30 cellular contexts compared by ENCODE assay signal in the genomic region with DNA sequence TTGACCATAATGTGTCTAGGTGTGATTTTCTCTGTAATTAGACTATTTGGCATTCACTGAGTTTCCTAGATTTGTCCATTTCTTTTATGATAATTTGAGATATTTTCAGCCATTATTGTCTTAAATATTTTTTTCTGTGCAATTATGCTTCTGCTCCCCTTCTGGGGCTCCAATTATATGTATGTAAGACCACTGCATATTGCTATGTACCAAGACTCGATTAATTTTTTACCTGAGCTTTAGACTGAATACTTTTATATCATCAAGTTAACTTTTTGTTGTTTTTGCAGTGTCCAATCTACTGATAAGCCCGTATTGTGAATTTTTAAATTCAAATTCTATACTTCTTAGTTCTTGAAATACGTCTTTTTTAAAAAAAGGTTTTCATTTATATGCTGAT.
"Had no signal": no experiment of that assay in that cellular context is flagged by ENCODE, and none has a peak within 500 bp of the region (broad histone marks: within the 10 kb centered on the region; RNA-seq: fewer than 3 reads in every experiment).

No MANE protein-coding gene starts in this region.

- H3K9me3 ChIP-seq: adrenal gland, ascending aorta, body of pancreas, breast epithelium had no signal

- H3K4me3 ChIP-seq: adrenal gland, ascending aorta, body of pancreas, breast epithelium, cardiac muscle cell had no signal

- H3K27ac ChIP-seq: ascending aorta, body of pancreas, brain microvascular endothelial cell, breast epithelium, cardiac muscle cell had no signal

- H3K36me3 ChIP-seq: adrenal gland, ascending aorta, brain microvascular endothelial cell, breast epithelium, cardiac muscle cell had no signal

- FAIRE-seq: astrocyte, bronchial epithelial cell had no signal

- DNase-seq: activated effector memory CD4-positive, alpha-beta T cell treated with anti-CD3 and anti-CD28 coated beads, Interleukin-2, amount 50 U/mL, for 16 hours; activated effector memory CD4-positive, alpha-beta T cell treated with Interleukin-2 at 50 U/mL for 16 hours; activated gamma-delta T cell; activated gamma-delta T cell treated with Interleukin-2 at 50 U/mL for 16 hours; activated naive CD4-positive, alpha-beta T cell; activated naive CD4-positive, alpha-beta T cell treated with anti-CD3 and anti-CD28 coated beads for 36 hours; activated naive CD4-positive, alpha-beta T cell treated with anti-CD3 and anti-CD28 coated beads, Interleukin-2, amount 10 ng/mL, durations not matched to agents 7 days and 5 days; activated naive CD4-positive, alpha-beta T cell treated with anti-CD3 and anti-CD28 coated beads, Interleukin-2, amount 50 U/mL, for 16 hours; activated naive CD4-positive, alpha-beta T cell treated with Interleukin-2 at 50 U/mL for 16 hours; activated naive CD8-positive, alpha-beta T cell treated with anti-CD3 and anti-CD28 coated beads for 36 hours; activated naive CD8-positive, alpha-beta T cell treated with anti-CD3 and anti-CD28 coated beads, Interleukin-2, amount 10 ng/mL, durations not matched to agents 7 days and 5 days; activated naive CD8-positive, alpha-beta T cell treated with anti-CD3 and anti-CD28 coated beads, Interleukin-2, amount 50 U/mL, for 24 hours; activated T-cell treated with anti-CD3 and anti-CD28 coated beads, Interleukin-2, amount 50 U/mL, for 4 hours; activated T-cell treated with anti-CD3 and anti-CD28 coated beads, Interleukin-2, amount 50 U/mL, for 48 hours; activated T-cell treated with anti-CD3 and anti-CD28 coated beads, Interleukin-2, amount 50 U/mL, for 72 hours; amniotic stem cell; amygdala; anterior cingulate cortex; aorta; body of pancreas; brain microvascular endothelial cell; caudate nucleus; central memory CD4-positive, alpha-beta T cell; cerebellar nuclear complex had no signal
